20 cellular contexts compared by ENCODE assay signal in the genomic region with DNA sequence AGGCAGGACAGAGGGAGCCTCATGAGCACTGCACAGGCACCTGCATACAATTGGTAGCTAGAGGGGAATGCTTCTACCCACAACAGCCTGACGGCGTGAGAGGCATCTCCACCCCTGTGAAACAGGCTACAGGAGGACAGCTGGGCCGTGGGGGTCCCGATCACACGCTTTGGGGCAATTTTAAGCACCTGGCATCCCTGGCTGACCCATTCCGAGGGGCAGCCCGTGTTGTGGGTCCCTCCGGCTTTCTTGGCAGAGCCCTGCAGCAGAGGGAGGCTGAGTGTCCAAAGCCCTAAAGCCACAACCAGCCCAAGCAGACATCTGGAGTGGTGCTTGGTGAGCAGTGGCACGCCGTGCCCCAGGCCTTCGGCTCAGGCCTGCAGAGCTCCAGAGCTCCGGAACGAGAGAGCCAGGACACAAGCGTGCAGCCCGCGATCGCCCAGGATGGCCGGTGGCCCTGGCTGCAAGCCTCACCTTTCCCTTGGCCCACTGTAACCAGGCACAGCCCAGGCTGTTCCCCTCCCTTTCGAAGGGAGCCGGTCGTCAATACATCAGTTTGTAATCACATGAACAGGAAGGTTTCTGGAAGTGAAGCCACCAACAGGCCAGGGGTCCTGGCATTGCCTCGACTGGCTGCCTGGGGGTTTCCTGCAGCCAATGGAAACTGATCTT.
DNase-seq lines count a peak whose midpoint lies in the region; ATAC-seq and TF ChIP-seq lines count a peak whose summit lies in the region.
"Had no signal": no experiment of that assay in that cellular context is flagged by ENCODE, and none has a peak within 500 bp of the region (broad histone marks: within the 10 kb centered on the region; RNA-seq: fewer than 3 reads in every experiment).

No MANE protein-coding gene starts in this region.

- no peak overlapping the region for H3K4me3 Mint-ChIP-seq in activated CD4-positive, alpha-beta memory T cell treated with anti-CD3 and anti-CD28 coated beads, Interleukin-2, amount 10 ng/mL, durations not matched to agents 7 days and 5 days
- H3K4me3 Mint-ChIP-seq: effector memory CD8-positive, alpha-beta T cell had no signal

- CTCF ChIA-PET in activated CD4-positive, alpha-beta memory T cell treated with anti-CD3 and anti-CD28 coated beads, Interleukin-2, amount 10 ng/mL, durations not matched to agents 7 days and 5 days (lab: Charles Lee): no interaction called here

- peaks cover 0 to 33% (median 5%) of the 10 kb centered on the region in 3 donors for H3K27me3 ChIP-seq in stomach
- H3K27me3 ChIP-seq: ovary, uterus had no signal

- TF ChIP-seq EP300 in stomach (IDR thresholded peaks at IDR 0.05): no peak

- no peak overlapping the region for H3K27ac ChIP-seq in stomach
- H3K27ac ChIP-seq: C4-2B, ovary, uterus had no signal

- no peak overlapping the region for H3K27ac Mint-ChIP-seq in activated CD4-positive, alpha-beta memory T cell treated with anti-CD3 and anti-CD28 coated beads, Interleukin-2, amount 10 ng/mL, durations not matched to agents 7 days and 5 days
- H3K27ac Mint-ChIP-seq: effector memory CD8-positive, alpha-beta T cell; T-helper 17 cell had no signal

- H3K4me3 ChIP-seq in stomach: no peak overlapping the region
- H3K4me3 ChIP-seq: ovary, uterus had no signal

- 85 to 91% (median 86%) methylated on average over 12 to 22 of the region's 22 CpGs for WGBS in stomach, 5 donors

- H3K4me1 ChIP-seq in stomach: no peaks in the 10 kb centered on the region
- H3K4me1 ChIP-seq: uterus had no signal

- TF ChIP-seq POLR2A in stomach (IDR thresholded peaks at IDR 0.05): no peak

- peak; percentile 0 for DNase-seq in activated gamma-delta T cell treated with Interleukin-2 at 50 U/mL for 16 hours
- DNase-seq in activated gamma-delta T cell (lab: John Stamatoyannopoulos, UW): no peak
- DNase-seq in activated CD4-positive, alpha-beta memory T cell treated with anti-CD3 and anti-CD28 coated beads, Interleukin-2, amount 10 ng/mL, durations not matched to agents 7 days and 5 days: peak; percentile 10
- DNase-seq in islet precursor cell: peak; percentile 49
- DNase-seq in stomach: peak; percentile 18
- DNase-seq in SW480 (ENCODE audit: low spot score): no peak
- DNase-seq in NCI-H2081 treated with DMSO at 0.1 percent for 48 hours (lab: John Stamatoyannopoulos, UW): no peak
- DNase-seq: activated naive CD4-positive, alpha-beta T cell; cerebellar nuclear complex; HCEC 1CT; NCI-H1417 treated with DMSO at 0.1 percent for 48 hours; NCI-H69; SHP77 treated with DMSO at 0.1 percent for 48 hours; stimulated activated CD4-positive, alpha-beta T cell treated with anti-CD3 and anti-CD28 coated beads, Interleukin-4, amount 100 ng/mL, for 1 hour; T-helper 17 cell had no signal

- no peaks in the 10 kb centered on the region for H3K4me1 Mint-ChIP-seq in activated CD4-positive, alpha-beta memory T cell treated with anti-CD3 and anti-CD28 coated beads, Interleukin-2, amount 10 ng/mL, durations not matched to agents 7 days and 5 days

- H3K9me3 Mint-ChIP-seq in activated CD4-positive, alpha-beta memory T cell treated with anti-CD3 and anti-CD28 coated beads, Interleukin-2, amount 10 ng/mL, durations not matched to agents 7 days and 5 days: peaks cover 19% of the 10 kb centered on the region
- H3K9me3 Mint-ChIP-seq: effector memory CD8-positive, alpha-beta T cell had no signal

- H3K36me3 Mint-ChIP-seq in activated CD4-positive, alpha-beta memory T cell treated with anti-CD3 and anti-CD28 coated beads, Interleukin-2, amount 10 ng/mL, durations not matched to agents 7 days and 5 days (ENCODE audit: low read depth): no peaks in the 10 kb centered on the region

- POLR2A ChIA-PET in activated CD4-positive, alpha-beta memory T cell treated with anti-CD3 and anti-CD28 coated beads, Interleukin-2, amount 10 ng/mL, durations not matched to agents 7 days and 5 days (lab: Charles Lee): no interaction called here

- no peaks in the 10 kb centered on the region for H3K27me3 Mint-ChIP-seq in activated CD4-positive, alpha-beta memory T cell treated with anti-CD3 and anti-CD28 coated beads, Interleukin-2, amount 10 ng/mL, durations not matched to agents 7 days and 5 days

- H3K9me3 ChIP-seq in stomach: no peaks in the 10 kb centered on the region
- H3K9me3 ChIP-seq: ovary, uterus had no signal

- no peak for TF ChIP-seq CTCF in stomach (IDR thresholded peaks at IDR 0.05)

- H3K36me3 ChIP-seq in stomach: no peaks in the 10 kb centered on the region
- H3K36me3 ChIP-seq: ovary, uterus had no signal

- intact Hi-C loops in stomach (cut with DNase I; ENCODE audit: low total_unique reads): no loop called here

- no peak for ATAC-seq in GM21576 (IDR thresholded peaks at IDR 0.05; ENCODE audit: unreplicated experiment)

Comparison
In these comparisons a context has a peak if more than half of its experiments do, and no peak if none do; other contexts are left out.
1. DNase-seq: peak in activated gamma-delta T cell treated with Interleukin-2 at 50 U/mL for 16 hours (single experiment), activated CD4-positive, alpha-beta memory T cell treated with anti-CD3 and anti-CD28 coated beads, Interleukin-2, amount 10 ng/mL, durations not matched to agents 7 days and 5 days (single experiment), islet precursor cell (single experiment) and stomach (single experiment); none in activated gamma-delta T cell (single experiment), SW480 (single experiment) and NCI-H2081 treated with DMSO at 0.1 percent for 48 hours (single experiment).